8 cellular contexts compared by ENCODE assay signal in the genomic region with DNA sequence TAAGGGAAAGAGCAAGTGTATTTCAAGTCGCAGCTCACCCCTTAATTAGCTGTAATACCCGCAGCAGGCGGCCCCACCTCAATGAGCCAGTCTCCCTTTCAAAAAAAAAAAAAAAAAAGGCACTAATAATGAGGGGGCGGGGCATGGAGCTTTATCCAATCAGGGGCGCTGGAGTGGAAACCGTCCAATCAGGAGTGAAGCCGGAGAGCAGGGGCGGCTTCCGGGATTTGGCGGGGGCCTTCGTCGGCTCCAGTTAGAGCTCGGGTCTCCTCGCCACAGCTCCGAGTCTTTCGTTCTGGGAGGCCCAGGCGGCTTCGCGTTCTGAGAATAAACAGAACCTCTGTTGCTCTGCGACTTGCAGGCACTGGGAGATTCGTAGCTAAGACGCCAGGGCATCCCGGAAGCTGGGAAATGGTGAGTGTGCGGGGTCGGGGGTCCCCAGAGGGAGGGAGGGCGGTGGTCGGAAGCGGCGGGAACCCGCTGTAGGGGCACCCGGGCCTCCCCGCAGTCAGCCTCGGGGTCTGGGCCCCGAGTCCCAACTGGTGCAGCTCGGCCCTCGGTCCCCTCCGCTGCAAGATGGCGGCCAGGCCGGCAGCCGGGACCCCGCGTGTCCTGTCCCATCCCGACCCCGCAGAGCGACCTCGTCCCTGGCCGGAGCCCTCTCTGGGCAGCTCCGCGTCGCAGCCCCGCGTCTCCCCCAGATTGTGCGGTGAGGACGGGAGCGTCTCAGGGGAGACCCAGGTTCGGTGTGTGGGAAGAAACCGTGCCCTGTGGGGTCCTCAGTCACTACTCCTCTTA. TPM values are rescaled to one million over a fixed set of nuclear protein-coding genes. Genes with fewer than 3 reads are reported as not detected.
DNase-seq lines count a peak whose midpoint lies in the region; ATAC-seq and TF ChIP-seq lines count a peak whose summit lies in the region.

ZNF267 (plus strand) TSS at position 252 of the 798 bp plus-strand sequence; CDS start at position 412, 160 bp downstream.

- no peaks in the 10 kb centered on the region for H3K27me3 ChIP-seq in kidney epithelial cell (ENCODE audit: control insufficient read depth, insufficient read depth, low read length)

- H3K4me3 ChIP-seq in AG04449 (ENCODE audit: low read depth, low read length): peak within 1 kb of the TSS; percentile 97
- peak within 1 kb of the TSS; percentile 100 for H3K4me3 ChIP-seq in kidney epithelial cell (ENCODE audit: low read depth, low read length)

- POLR2A ChIA-PET in AG04449 (lab: Yijun Ruan, JAX): interaction anchor here (0.7 to 2.0 kb wide), 2 partner anchors 161 to 694 kb away, joined by 4 to 8 read pairs; partner anchors contain the start of gene FUS

- CTCF ChIA-PET in AG04449 (lab: Yijun Ruan, JAX): interaction anchor here (0.8 to 3.4 kb wide), 7 partner anchors 9 to 920 kb away, joined by 3 to 19 read pairs (median 3); partner anchors contain the start of genes ARMC5 and ZNF843

- TF ChIP-seq CTCF in AG04449 (IDR thresholded peaks at IDR 0.05; ENCODE audit: insufficient read depth, low read length, missing control alignments) (no peak), kidney epithelial cell (IDR thresholded peaks at IDR 0.05; ENCODE audit: insufficient read depth, low read length, poor library complexity, severe bottlenecking) (no peak)

- DNase-seq in AG04449 (ENCODE audit: low read depth, low spot score) (peak; percentile 40), NCI-H345 treated with DMSO at 0.1 percent for 48 hours (lab: John Stamatoyannopoulos, UW; ENCODE audit: unreplicated experiment) (peak; percentile 88), cerebellar cortex (ENCODE audit: low spot score) (peak; percentile 95), kidney epithelial cell (ENCODE audit: low read depth) (no peak)
- DNase-seq in activated CD4-positive, CD25-positive, alpha-beta regulatory T cell treated with anti-CD3 and anti-CD28 coated beads, Interleukin-2, amount 50 U/mL, for 72 hours: peak; percentile 90
- DNase-seq in stimulated activated CD4-positive, alpha-beta T cell treated with anti-CD3 and anti-CD28 coated beads, Interleukin-15, amount 100 ng/mL, for 48 hours (ENCODE audit: low read depth in 2 of 2): peak; percentile 89 to 92

- H3K36me3 ChIP-seq in kidney epithelial cell (ENCODE audit: control insufficient read depth, insufficient read depth, low read length): peaks cover 2% of the 10 kb centered on the region

- ATAC-seq in GM18873 (IDR thresholded peaks at IDR 0.05; ENCODE audit: low FRiP score, unreplicated experiment) (peak; percentile 44), HG03139 (IDR thresholded peaks at IDR 0.05; ENCODE audit: unreplicated experiment) (peak; percentile 41)

RNA-seq across cellular contexts. Expression of gene ZNF267, which starts in this region (rescaled TPM):
- total RNA-seq in kidney epithelial cell: 16.5 and 32.3 TPM in 2 replicates
